1 cellular context compared by ENCODE assay signal in the genomic region with DNA sequence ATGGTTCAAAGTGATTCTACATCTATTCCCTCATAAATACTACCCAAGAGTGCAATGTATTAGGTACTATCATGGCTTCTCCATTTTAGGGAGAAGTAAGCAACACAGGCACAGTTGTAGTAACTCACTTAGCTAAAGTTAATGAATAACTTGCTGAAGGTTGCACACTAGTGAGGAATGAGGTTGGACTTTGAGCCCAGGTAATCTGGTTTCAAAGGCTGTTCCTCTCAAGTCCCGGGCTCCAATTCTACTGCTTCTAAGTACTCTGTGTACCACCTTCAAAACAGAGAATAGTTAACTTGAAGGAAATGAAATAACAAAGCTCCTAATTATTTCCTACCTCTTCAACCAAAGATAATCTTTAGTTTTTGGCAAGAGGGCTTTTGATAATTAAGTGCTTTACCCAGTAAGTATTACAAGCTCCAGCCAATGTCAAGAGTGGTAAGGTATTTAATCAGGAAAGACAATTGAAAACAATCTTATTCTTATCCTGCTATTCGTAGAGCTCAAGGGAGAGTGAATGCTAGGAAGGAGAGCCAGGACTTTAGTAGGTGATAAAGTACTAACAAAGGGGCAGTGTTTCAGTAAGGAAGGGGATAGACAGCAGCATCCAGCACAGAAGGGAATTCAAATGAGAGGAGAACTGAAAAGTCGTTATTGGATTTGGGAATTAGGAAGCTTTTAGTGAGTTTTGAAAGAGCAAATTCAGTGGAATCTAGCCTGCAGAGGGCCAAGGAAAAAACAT.
TF ChIP-seq lines count a peak whose summit lies in the region.

No MANE protein-coding gene starts in this region.

TF ChIP-seq in HepG2, 621 proteins besides CTCF, POLR2A, EP300 and RAD21 (continued from another document and continues in another):
- TF ChIP-seq, protein P1, sequence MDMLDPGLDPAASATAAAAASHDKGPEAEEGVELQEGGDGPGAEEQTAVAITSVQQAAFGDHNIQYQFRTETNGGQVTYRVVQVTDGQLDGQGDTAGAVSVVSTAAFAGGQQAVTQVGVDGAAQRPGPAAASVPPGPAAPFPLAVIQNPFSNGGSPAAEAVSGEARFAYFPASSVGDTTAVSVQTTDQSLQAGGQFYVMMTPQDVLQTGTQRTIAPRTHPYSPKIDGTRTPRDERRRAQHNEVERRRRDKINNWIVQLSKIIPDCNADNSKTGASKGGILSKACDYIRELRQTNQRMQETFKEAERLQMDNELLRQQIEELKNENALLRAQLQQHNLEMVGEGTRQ (IDR thresholded peaks at IDR 0.05; ENCODE audit: low read depth, low read length): no peak
- TF ChIP-seq, protein P1 (CRISPR knock-in tag; IDR thresholded peaks at IDR 0.05; ENCODE audit: borderline replicate concordance): no peak
- TF ChIP-seq ESRRA (CRISPR knock-in tag; IDR thresholded peaks at IDR 0.05; ENCODE audit: low read depth): 0 out of 2 replicates have a peak, but pooled peaks have one; percentile 30
- TF ChIP-seq ARID2 (CRISPR knock-in tag; IDR thresholded peaks at IDR 0.05; ENCODE audit: borderline replicate concordance): no peak
- no peak for TF ChIP-seq NCOA1 (CRISPR knock-in tag; IDR thresholded peaks at IDR 0.05)
- no peak for TF ChIP-seq THAP9 (CRISPR knock-in tag; IDR thresholded peaks at IDR 0.05; ENCODE audit: borderline replicate concordance)
- TF ChIP-seq HNF4A (CRISPR knock-in tag; IDR thresholded peaks at IDR 0.05): peak; percentile 96
- no peak for TF ChIP-seq ZNF207 (IDR thresholded peaks at IDR 0.05; ENCODE audit: borderline replicate concordance)
- no peak for TF ChIP-seq NAIF1 (CRISPR knock-in tag; IDR thresholded peaks at IDR 0.05; ENCODE audit: borderline replicate concordance)
- TF ChIP-seq, protein P2, sequence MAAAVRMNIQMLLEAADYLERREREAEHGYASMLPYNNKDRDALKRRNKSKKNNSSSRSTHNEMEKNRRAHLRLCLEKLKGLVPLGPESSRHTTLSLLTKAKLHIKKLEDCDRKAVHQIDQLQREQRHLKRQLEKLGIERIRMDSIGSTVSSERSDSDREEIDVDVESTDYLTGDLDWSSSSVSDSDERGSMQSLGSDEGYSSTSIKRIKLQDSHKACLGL (CRISPR knock-in tag; IDR thresholded peaks at IDR 0.05): no peak
- no peak for TF ChIP-seq ZNF709 (CRISPR knock-in tag; IDR thresholded peaks at IDR 0.05)
- no peak for TF ChIP-seq SCMH1 (CRISPR knock-in tag; IDR thresholded peaks at IDR 0.05; ENCODE audit: borderline replicate concordance)
- no peak for TF ChIP-seq POLR2AphosphoS2 (IDR thresholded peaks at IDR 0.05; ENCODE audit: low read depth, low read length)
- no peak for TF ChIP-seq ATF6 (CRISPR knock-in tag; conservative IDR thresholded peaks at IDR 0.05)
- peak; percentile 34; the same call in 1 of the 2 replicates for TF ChIP-seq RXRB (CRISPR knock-in tag; IDR thresholded peaks at IDR 0.05; ENCODE audit: borderline replicate concordance)
- no peak; the same call in 1 of the 2 replicates for TF ChIP-seq CREM (IDR thresholded peaks at IDR 0.05)
- TF ChIP-seq CREM (CRISPR knock-in tag; IDR thresholded peaks at IDR 0.05): no peak
- TF ChIP-seq, protein P3, sequence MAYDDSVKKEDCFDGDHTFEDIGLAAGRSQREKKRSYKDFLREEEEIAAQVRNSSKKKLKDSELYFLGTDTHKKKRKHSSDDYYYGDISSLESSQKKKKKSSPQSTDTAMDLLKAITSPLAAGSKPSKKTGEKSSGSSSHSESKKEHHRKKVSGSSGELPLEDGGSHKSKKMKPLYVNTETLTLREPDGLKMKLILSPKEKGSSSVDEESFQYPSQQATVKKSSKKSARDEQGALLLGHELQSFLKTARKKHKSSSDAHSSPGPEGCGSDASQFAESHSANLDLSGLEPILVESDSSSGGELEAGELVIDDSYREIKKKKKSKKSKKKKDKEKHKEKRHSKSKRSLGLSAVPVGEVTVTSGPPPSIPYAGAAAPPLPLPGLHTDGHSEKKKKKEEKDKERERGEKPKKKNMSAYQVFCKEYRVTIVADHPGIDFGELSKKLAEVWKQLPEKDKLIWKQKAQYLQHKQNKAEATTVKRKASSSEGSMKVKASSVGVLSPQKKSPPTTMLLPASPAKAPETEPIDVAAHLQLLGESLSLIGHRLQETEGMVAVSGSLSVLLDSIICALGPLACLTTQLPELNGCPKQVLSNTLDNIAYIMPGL (CRISPR knock-in tag; IDR thresholded peaks at IDR 0.05; ENCODE audit: borderline replicate concordance in 1 of 2, low read depth in 1 of 2): no peak
- TF ChIP-seq ZBTB2 (CRISPR knock-in tag; IDR thresholded peaks at IDR 0.05; ENCODE audit: low read depth): no peak
- no peak for TF ChIP-seq ZBTB7A (CRISPR knock-in tag; IDR thresholded peaks at IDR 0.05)
- peak; percentile 34; the same call in 1 of the 2 replicates for TF ChIP-seq ZNF317 (CRISPR knock-in tag; IDR thresholded peaks at IDR 0.05)
- no peak for TF ChIP-seq ZNF616 (CRISPR knock-in tag; IDR thresholded peaks at IDR 0.05; ENCODE audit: low read depth)
- TF ChIP-seq HOXD1 (CRISPR knock-in tag; IDR thresholded peaks at IDR 0.05): no peak
- TF ChIP-seq, protein P4, sequence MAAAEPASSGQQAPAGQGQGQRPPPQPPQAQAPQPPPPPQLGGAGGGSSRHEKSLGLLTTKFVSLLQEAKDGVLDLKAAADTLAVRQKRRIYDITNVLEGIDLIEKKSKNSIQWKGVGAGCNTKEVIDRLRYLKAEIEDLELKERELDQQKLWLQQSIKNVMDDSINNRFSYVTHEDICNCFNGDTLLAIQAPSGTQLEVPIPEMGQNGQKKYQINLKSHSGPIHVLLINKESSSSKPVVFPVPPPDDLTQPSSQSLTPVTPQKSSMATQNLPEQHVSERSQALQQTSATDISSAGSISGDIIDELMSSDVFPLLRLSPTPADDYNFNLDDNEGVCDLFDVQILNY (CRISPR knock-in tag; conservative IDR thresholded peaks at IDR 0.05): no peak
- TF ChIP-seq WIZ (CRISPR knock-in tag; IDR thresholded peaks at IDR 0.05): no peak
- TF ChIP-seq CEBPG (CRISPR knock-in tag; IDR thresholded peaks at IDR 0.05): peak; percentile 66
- TF ChIP-seq ZNF121 (CRISPR knock-in tag; IDR thresholded peaks at IDR 0.05): no peak
- no peak for TF ChIP-seq ZNF629 (CRISPR knock-in tag; conservative IDR thresholded peaks at IDR 0.05)
- no peak for TF ChIP-seq FOXA1 (IDR thresholded peaks at IDR 0.05)
- TF ChIP-seq FOXA1 (CRISPR knock-in tag; IDR thresholded peaks at IDR 0.05): no peak
- no peak for TF ChIP-seq MYNN (CRISPR knock-in tag; IDR thresholded peaks at IDR 0.05; ENCODE audit: low read depth)
- TF ChIP-seq DMAP1 (CRISPR knock-in tag; IDR thresholded peaks at IDR 0.05): no peak
- no peak for TF ChIP-seq ZNF33A (CRISPR knock-in tag; IDR thresholded peaks at IDR 0.05; ENCODE audit: borderline replicate concordance)
- TF ChIP-seq LRRFIP1 (CRISPR knock-in tag; conservative IDR thresholded peaks at IDR 0.05): no peak
- TF ChIP-seq HDAC1 (CRISPR knock-in tag; IDR thresholded peaks at IDR 0.05): peak; percentile 44
- no peak for TF ChIP-seq TOE1 (CRISPR knock-in tag; IDR thresholded peaks at IDR 0.05)
- no peak for TF ChIP-seq HHEX (CRISPR knock-in tag; IDR thresholded peaks at IDR 0.05)
- no peak for TF ChIP-seq CBX1 (IDR thresholded peaks at IDR 0.05; ENCODE audit: low read depth)
- TF ChIP-seq, protein P5, sequence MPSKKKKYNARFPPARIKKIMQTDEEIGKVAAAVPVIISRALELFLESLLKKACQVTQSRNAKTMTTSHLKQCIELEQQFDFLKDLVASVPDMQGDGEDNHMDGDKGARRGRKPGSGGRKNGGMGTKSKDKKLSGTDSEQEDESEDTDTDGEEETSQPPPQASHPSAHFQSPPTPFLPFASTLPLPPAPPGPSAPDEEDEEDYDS (CRISPR knock-in tag; IDR thresholded peaks at IDR 0.05): peak; percentile 10; the same call in 1 of the 2 replicates
- TF ChIP-seq YY1 (IDR thresholded peaks at IDR 0.05; ENCODE audit: insufficient read depth, insufficient replicate concordance, low read depth, low read length): peak; percentile 19
- TF ChIP-seq, protein P6, sequence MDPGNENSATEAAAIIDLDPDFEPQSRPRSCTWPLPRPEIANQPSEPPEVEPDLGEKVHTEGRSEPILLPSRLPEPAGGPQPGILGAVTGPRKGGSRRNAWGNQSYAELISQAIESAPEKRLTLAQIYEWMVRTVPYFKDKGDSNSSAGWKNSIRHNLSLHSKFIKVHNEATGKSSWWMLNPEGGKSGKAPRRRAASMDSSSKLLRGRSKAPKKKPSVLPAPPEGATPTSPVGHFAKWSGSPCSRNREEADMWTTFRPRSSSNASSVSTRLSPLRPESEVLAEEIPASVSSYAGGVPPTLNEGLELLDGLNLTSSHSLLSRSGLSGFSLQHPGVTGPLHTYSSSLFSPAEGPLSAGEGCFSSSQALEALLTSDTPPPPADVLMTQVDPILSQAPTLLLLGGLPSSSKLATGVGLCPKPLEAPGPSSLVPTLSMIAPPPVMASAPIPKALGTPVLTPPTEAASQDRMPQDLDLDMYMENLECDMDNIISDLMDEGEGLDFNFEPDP (CRISPR knock-in tag; conservative IDR thresholded peaks at IDR 0.05): no peak
- no peak for TF ChIP-seq FOXK2 (IDR thresholded peaks at IDR 0.05)
